In genomic region chr10:90337316-90337715, GRCh38 we compare ENCODE assay signal across 39 cellular contexts.
"Had no signal": no experiment of that assay in that cellular context is flagged by ENCODE, and none has a peak within 500 bp of the region (broad histone marks: within the 10 kb centered on the region; RNA-seq: fewer than 3 reads in every experiment).

No MANE protein-coding gene starts in this region.

- ATAC-seq: activated naive CD4-positive, alpha-beta T cell treated with anti-CD3 and anti-CD28 coated beads, Interleukin-2, amount 50 U/mL, for 72 hours; activated naive CD8-positive, alpha-beta T cell treated with anti-CD3 and anti-CD28 coated beads, Interleukin-2, amount 50 U/mL, for 24 hours; activated T-cell treated with anti-CD3 and anti-CD28 coated beads, Interleukin-2, amount 50 U/mL, for 4 hours; activated T-cell treated with anti-CD3 and anti-CD28 coated beads, Interleukin-2, amount 50 U/mL, for 72 hours; activated T-helper 17 cell treated with anti-CD3 and anti-CD28 coated beads, Interleukin-2, amount 50 U/mL, for 72 hours; body of pancreas had no signal

- H3K27me3 ChIP-seq: adrenal gland, ascending aorta, body of pancreas, brain microvascular endothelial cell, breast epithelium, cardiac muscle cell had no signal

- H3K36me3 ChIP-seq: adrenal gland, ascending aorta, brain microvascular endothelial cell, breast epithelium, cardiac muscle cell had no signal

- H3K27ac Mint-ChIP-seq: activated naive CD4-positive, alpha-beta T cell treated with anti-CD3 and anti-CD28 coated beads for 36 hours; activated naive CD4-positive, alpha-beta T cell treated with anti-CD3 and anti-CD28 coated beads, Interleukin-2, amount 10 ng/mL, durations not matched to agents 7 days and 5 days; activated naive CD4-positive, alpha-beta T cell treated with anti-CD3 and anti-CD28 coated beads, Interleukin-2, amount 50 U/mL, for 24 hours; activated naive CD4-positive, alpha-beta T cell treated with anti-CD3 and anti-CD28 coated beads, Interleukin-2, amount 50 U/mL, for 72 hours; activated naive CD8-positive, alpha-beta T cell; activated naive CD8-positive, alpha-beta T cell treated with anti-CD3 and anti-CD28 coated beads for 36 hours; activated naive CD8-positive, alpha-beta T cell treated with anti-CD3 and anti-CD28 coated beads, Interleukin-2, amount 10 ng/mL, durations not matched to agents 7 days and 5 days; activated naive CD8-positive, alpha-beta T cell treated with anti-CD3 and anti-CD28 coated beads, Interleukin-2, amount 50 U/mL, for 24 hours; activated T-cell treated with anti-CD3 and anti-CD28 coated beads, Interleukin-2, amount 50 U/mL, for 24 hours; activated T-cell treated with anti-CD3 and anti-CD28 coated beads, Interleukin-2, amount 50 U/mL, for 72 hours; activated T-helper 1 cell treated with anti-CD3 and anti-CD28 coated beads, Interleukin-12 subunit alpha, Interleukin-12 subunit beta, Interleukin-2, Interleukin-4 antibody, amounts not matched to agents 30 ng/mL and 10 ng/mL and 1 ng/mL, durations not matched to agents 14 hours and 24 hours and 36 hours; activated T-helper 17 cell treated with anti-CD3 and anti-CD28 coated beads, Interleukin-2, amount 50 U/mL, for 72 hours; activated T-helper 2 cell treated with anti-CD3 and anti-CD28 coated beads, Interferon-gamma antibody, Interleukin-2, Interleukin-4, amounts not matched to agents 10 μg/mL and 5 μg/mL and 100 μg/mL, durations not matched to agents 14 hours and 24 hours and 36 hours; brain had no signal

- FAIRE-seq: astrocyte had no signal

- H3K27ac ChIP-seq: adrenal gland, ascending aorta, body of pancreas, brain microvascular endothelial cell, breast epithelium, cardiac muscle cell had no signal

- H3K4me1 Mint-ChIP-seq: activated naive CD4-positive, alpha-beta T cell treated with anti-CD3 and anti-CD28 coated beads, Interleukin-2, amount 10 ng/mL, durations not matched to agents 7 days and 5 days; activated naive CD4-positive, alpha-beta T cell treated with anti-CD3 and anti-CD28 coated beads, Interleukin-2, amount 50 U/mL, for 24 hours; activated naive CD8-positive, alpha-beta T cell treated with anti-CD3 and anti-CD28 coated beads for 36 hours; activated naive CD8-positive, alpha-beta T cell treated with anti-CD3 and anti-CD28 coated beads, Interleukin-2, amount 10 ng/mL, durations not matched to agents 7 days and 5 days; activated naive CD8-positive, alpha-beta T cell treated with anti-CD3 and anti-CD28 coated beads, Interleukin-2, amount 50 U/mL, for 24 hours; activated T-helper 17 cell treated with anti-CD3 and anti-CD28 coated beads, Interleukin-2, amount 50 U/mL, for 72 hours; brain; central memory CD8-positive, alpha-beta T cell had no signal

- H3K36me3 Mint-ChIP-seq: activated naive CD4-positive, alpha-beta T cell treated with anti-CD3 and anti-CD28 coated beads, Interleukin-2, amount 10 ng/mL, durations not matched to agents 7 days and 5 days; activated naive CD4-positive, alpha-beta T cell treated with anti-CD3 and anti-CD28 coated beads, Interleukin-2, amount 50 U/mL, for 24 hours; activated naive CD4-positive, alpha-beta T cell treated with anti-CD3 and anti-CD28 coated beads, Interleukin-2, amount 50 U/mL, for 72 hours; activated naive CD8-positive, alpha-beta T cell; activated naive CD8-positive, alpha-beta T cell treated with anti-CD3 and anti-CD28 coated beads for 36 hours; activated naive CD8-positive, alpha-beta T cell treated with anti-CD3 and anti-CD28 coated beads, Interleukin-2, amount 10 ng/mL, durations not matched to agents 7 days and 5 days; brain had no signal

- H3K4me3 Mint-ChIP-seq: activated naive CD4-positive, alpha-beta T cell treated with anti-CD3 and anti-CD28 coated beads for 36 hours; activated naive CD4-positive, alpha-beta T cell treated with anti-CD3 and anti-CD28 coated beads, Interleukin-2, amount 10 ng/mL, durations not matched to agents 7 days and 5 days; activated naive CD4-positive, alpha-beta T cell treated with anti-CD3 and anti-CD28 coated beads, Interleukin-2, amount 50 U/mL, for 24 hours; activated naive CD8-positive, alpha-beta T cell; activated naive CD8-positive, alpha-beta T cell treated with anti-CD3 and anti-CD28 coated beads for 36 hours; activated naive CD8-positive, alpha-beta T cell treated with anti-CD3 and anti-CD28 coated beads, Interleukin-2, amount 10 ng/mL, durations not matched to agents 7 days and 5 days; activated naive CD8-positive, alpha-beta T cell treated with anti-CD3 and anti-CD28 coated beads, Interleukin-2, amount 50 U/mL, for 24 hours; activated T-cell treated with anti-CD3 and anti-CD28 coated beads, Interleukin-2, amount 50 U/mL, for 24 hours; activated T-cell treated with anti-CD3 and anti-CD28 coated beads, Interleukin-2, amount 50 U/mL, for 4 hours; activated T-cell treated with anti-CD3 and anti-CD28 coated beads, Interleukin-2, amount 50 U/mL, for 72 hours; activated T-helper 1 cell treated with anti-CD3 and anti-CD28 coated beads, Interleukin-12 subunit alpha, Interleukin-12 subunit beta, Interleukin-2, Interleukin-4 antibody, amounts not matched to agents 30 ng/mL and 10 ng/mL and 1 ng/mL, durations not matched to agents 14 hours and 24 hours and 36 hours; activated T-helper 17 cell treated with anti-CD3 and anti-CD28 coated beads, Interleukin-2, amount 50 U/mL, for 72 hours; brain; central memory CD8-positive, alpha-beta T cell had no signal

- H3K9me3 ChIP-seq: adrenal gland, ascending aorta, body of pancreas, breast epithelium had no signal

- H3K4me3 ChIP-seq: adrenal gland, ascending aorta, body of pancreas, breast epithelium, cardiac muscle cell had no signal

- H3K9me3 Mint-ChIP-seq: activated naive CD4-positive, alpha-beta T cell treated with anti-CD3 and anti-CD28 coated beads for 36 hours; activated naive CD4-positive, alpha-beta T cell treated with anti-CD3 and anti-CD28 coated beads, Interleukin-2, amount 10 ng/mL, durations not matched to agents 7 days and 5 days; activated naive CD8-positive, alpha-beta T cell treated with anti-CD3 and anti-CD28 coated beads for 36 hours; activated naive CD8-positive, alpha-beta T cell treated with anti-CD3 and anti-CD28 coated beads, Interleukin-2, amount 50 U/mL, for 24 hours; activated T-cell treated with anti-CD3 and anti-CD28 coated beads, Interleukin-2, amount 50 U/mL, for 24 hours; activated T-cell treated with anti-CD3 and anti-CD28 coated beads, Interleukin-2, amount 50 U/mL, for 4 hours; activated T-helper 1 cell treated with anti-CD3 and anti-CD28 coated beads, Interleukin-12 subunit alpha, Interleukin-12 subunit beta, Interleukin-2, Interleukin-4 antibody, amounts not matched to agents 30 ng/mL and 10 ng/mL and 1 ng/mL, durations not matched to agents 14 hours and 24 hours and 36 hours; activated T-helper 17 cell treated with anti-CD3 and anti-CD28 coated beads, Interleukin-2, amount 50 U/mL, for 72 hours; activated T-helper 2 cell treated with anti-CD3 and anti-CD28 coated beads, Interferon-gamma antibody, Interleukin-2, Interleukin-4, amounts not matched to agents 10 μg/mL and 5 μg/mL and 100 μg/mL, durations not matched to agents 14 hours and 24 hours and 36 hours; brain had no signal

- H3K4me1 ChIP-seq: adrenal gland, ascending aorta, body of pancreas, breast epithelium had no signal

- DNase-seq: activated effector memory CD4-positive, alpha-beta T cell treated with anti-CD3 and anti-CD28 coated beads, Interleukin-2, amount 50 U/mL, for 16 hours; activated effector memory CD4-positive, alpha-beta T cell treated with Interleukin-2 at 50 U/mL for 16 hours; activated gamma-delta T cell; activated gamma-delta T cell treated with Interleukin-2 at 50 U/mL for 16 hours; activated naive CD4-positive, alpha-beta T cell; activated naive CD4-positive, alpha-beta T cell treated with anti-CD3 and anti-CD28 coated beads for 36 hours; activated naive CD4-positive, alpha-beta T cell treated with anti-CD3 and anti-CD28 coated beads, Interleukin-2, amount 10 ng/mL, durations not matched to agents 7 days and 5 days; activated naive CD4-positive, alpha-beta T cell treated with anti-CD3 and anti-CD28 coated beads, Interleukin-2, amount 50 U/mL, for 16 hours; activated naive CD4-positive, alpha-beta T cell treated with Interleukin-2 at 50 U/mL for 16 hours; activated naive CD8-positive, alpha-beta T cell treated with anti-CD3 and anti-CD28 coated beads for 36 hours; activated naive CD8-positive, alpha-beta T cell treated with anti-CD3 and anti-CD28 coated beads, Interleukin-2, amount 10 ng/mL, durations not matched to agents 7 days and 5 days; activated naive CD8-positive, alpha-beta T cell treated with anti-CD3 and anti-CD28 coated beads, Interleukin-2, amount 50 U/mL, for 24 hours; activated T-cell treated with anti-CD3 and anti-CD28 coated beads, Interleukin-2, amount 50 U/mL, for 1 hour; activated T-cell treated with anti-CD3 and anti-CD28 coated beads, Interleukin-2, amount 50 U/mL, for 24 hours; activated T-cell treated with anti-CD3 and anti-CD28 coated beads, Interleukin-2, amount 50 U/mL, for 4 hours; activated T-cell treated with anti-CD3 and anti-CD28 coated beads, Interleukin-2, amount 50 U/mL, for 48 hours; activated T-cell treated with anti-CD3 and anti-CD28 coated beads, Interleukin-2, amount 50 U/mL, for 72 hours; adrenal gland; amniotic stem cell; amygdala; anterior cingulate cortex; aorta; body of pancreas; brain microvascular endothelial cell; caudate nucleus; central memory CD4-positive, alpha-beta T cell; cerebellar nuclear complex had no signal

- H3K27me3 Mint-ChIP-seq: activated naive CD4-positive, alpha-beta T cell treated with anti-CD3 and anti-CD28 coated beads, Interleukin-2, amount 10 ng/mL, durations not matched to agents 7 days and 5 days; activated naive CD8-positive, alpha-beta T cell treated with anti-CD3 and anti-CD28 coated beads for 36 hours; activated naive CD8-positive, alpha-beta T cell treated with anti-CD3 and anti-CD28 coated beads, Interleukin-2, amount 50 U/mL, for 24 hours; activated T-cell treated with anti-CD3 and anti-CD28 coated beads, Interleukin-2, amount 50 U/mL, for 24 hours; activated T-helper 17 cell treated with anti-CD3 and anti-CD28 coated beads, Interleukin-2, amount 50 U/mL, for 72 hours; central memory CD8-positive, alpha-beta T cell had no signal
